ENCODE assay signal across 8 cellular contexts in the genomic region with DNA sequence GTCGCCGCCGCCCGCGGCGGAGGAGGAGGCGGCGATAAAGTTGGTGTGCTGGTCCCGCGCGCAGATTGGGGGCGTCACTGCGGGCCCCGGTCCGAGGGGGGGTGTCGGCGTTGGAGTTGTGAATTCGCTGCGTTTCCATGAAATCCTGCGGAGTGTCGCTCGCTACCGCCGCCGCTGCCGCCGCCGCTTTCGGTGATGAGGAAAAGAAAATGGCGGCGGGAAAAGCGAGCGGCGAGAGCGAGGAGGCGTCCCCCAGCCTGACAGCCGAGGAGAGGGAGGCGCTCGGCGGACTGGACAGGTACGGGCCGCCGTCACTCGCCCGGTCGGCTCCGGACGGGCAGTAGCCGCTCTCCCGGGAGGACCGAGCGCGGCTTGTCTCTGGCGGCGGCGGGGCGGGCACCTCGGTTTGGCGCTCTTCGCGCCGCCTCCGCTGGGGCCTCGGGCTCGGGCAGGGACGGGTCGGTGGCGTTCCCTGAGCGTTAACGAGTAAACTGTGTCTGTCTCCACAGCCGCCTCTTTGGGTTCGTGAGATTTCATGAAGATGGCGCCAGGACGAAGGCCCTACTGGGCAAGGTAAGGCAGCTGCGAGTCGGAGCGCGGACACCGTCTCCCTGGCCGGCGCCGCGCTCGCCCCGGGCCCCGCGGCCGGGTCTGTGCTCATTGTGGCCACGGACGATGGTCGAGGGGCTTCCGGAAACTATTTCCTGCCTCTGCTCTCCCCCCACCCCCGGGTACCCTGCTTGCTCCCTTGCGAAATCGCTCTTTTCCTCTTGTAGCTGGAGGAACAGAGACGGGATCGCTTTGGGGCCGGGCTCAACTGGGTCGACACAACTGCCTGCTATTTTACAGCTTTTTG. TPM values are rescaled to one million over a fixed set of nuclear protein-coding genes. Genes with fewer than 3 reads are reported as not detected.
DNase-seq lines count a peak whose midpoint lies in the region; ATAC-seq, FAIRE-seq and TF ChIP-seq lines count a peak whose summit lies in the region.

No MANE protein-coding gene starts in this region.

- WGBS in smooth muscle cell (ENCODE audit: low lambda C conversion rate): 41% methylated on average over 78 of the region's 99 CpGs

- TF ChIP-seq CTCF in 22Rv1 (IDR thresholded peaks at IDR 0.05): 0 out of 2 replicates have a peak, but pooled peaks have one; percentile 10
- TF ChIP-seq CTCF in VCaP (conservative IDR thresholded peaks at IDR 0.05): no peak; the same call in 1 of the 2 replicates
- TF ChIP-seq CTCF in MCF 10A (IDR thresholded peaks at IDR 0.05; ENCODE audit: unreplicated experiment): no peak
- TF ChIP-seq CTCF in smooth muscle cell (IDR thresholded peaks at IDR 0.05; ENCODE audit: borderline replicate concordance, insufficient read depth, poor library complexity, severe bottlenecking): no peak

- no peaks in the 10 kb centered on the region for H3K36me3 ChIP-seq in smooth muscle cell (ENCODE audit: low read depth)

- ATAC-seq in GM19397 (IDR thresholded peaks at IDR 0.05; ENCODE audit: unreplicated experiment): no peak

- peak overlapping the region; percentile 90 for H3K4me2 ChIP-seq in smooth muscle cell

- CTCF ChIA-PET in MCF 10A (lab: Yijun Ruan, JAX): interaction anchor here (0.5 to 1.5 kb wide), 5 partner anchors 26 to 930 kb away, joined by 3 to 4 read pairs (median 3); no protein-coding TSS in a partner anchor

- peak; percentile 46 for FAIRE-seq in GM18507 (lab: Jason Lieb, UNC)

- H3K9me3 ChIP-seq in smooth muscle cell (replicated peaks; ENCODE audit: low read depth): no peaks in the 10 kb centered on the region

- H3K4me1 Mint-ChIP-seq in MCF 10A (ENCODE audit: insufficient read depth, unreplicated experiment): peaks cover 6% of the 10 kb centered on the region

- H3K9ac ChIP-seq in smooth muscle cell (ENCODE audit: low read depth): peak overlapping the region; percentile 97

- H3K27ac ChIP-seq in 22Rv1 (peak overlapping the region; percentile 88), VCaP (peak overlapping the region; percentile 94), smooth muscle cell (ENCODE audit: low read depth) (peak overlapping the region; percentile 96)

- H3K9me3 Mint-ChIP-seq in MCF 10A (ENCODE audit: unreplicated experiment): no peaks in the 10 kb centered on the region

- no peaks in the 10 kb centered on the region for H3F3A ChIP-seq in smooth muscle cell (ENCODE audit: low read depth)

- peaks cover 8% of the 10 kb centered on the region for H3K4me1 ChIP-seq in smooth muscle cell (ENCODE audit: low read depth)

- intact Hi-C loops in MCF 10A (cut with micrococcal nuclease): loop anchor here (1.0 to 10.0 kb wide), 5 partner anchors 196 to 919 kb away; a partner anchor contains a TSS

- peaks cover 53% of the 10 kb centered on the region for H3K79me2 ChIP-seq in smooth muscle cell (ENCODE audit: low read depth)

- no TSS peak for BruUV-seq in MCF 10A (replicated peaks; lab: Mats Ljungman, UMichigan)

- peak overlapping the region; percentile 92 for H3K27ac Mint-ChIP-seq in MCF 10A (ENCODE audit: low read depth, unreplicated experiment)

- no peaks in the 10 kb centered on the region for H3K27me3 Mint-ChIP-seq in MCF 10A (ENCODE audit: insufficient read depth, unreplicated experiment)

- H3K4me3 Mint-ChIP-seq in MCF 10A (ENCODE audit: unreplicated experiment): peak overlapping the region; percentile 91

- POLR2A ChIA-PET in MCF 10A (lab: Yijun Ruan, JAX): interaction anchor here (0.5 to 5.8 kb wide), 21 partner anchors 8 to 458 kb away, joined by 3 to 56 read pairs (median 4); a partner anchor contains a TSS

- DNase-seq in GM18507 (ENCODE audit: extremely low spot score, insufficient read length, low read depth): no peak
- DNase-seq in LoVo (ENCODE audit: low spot score): peak; percentile 19
- DNase-seq in MCF 10A (ENCODE audit: unreplicated experiment): peak; percentile 65
- DNase-seq in iPS-NIHi11 (ENCODE audit: low spot score): peak; percentile 14
- no peak for DNase-seq in smooth muscle cell (lab: John Stamatoyannopoulos, UW; ENCODE audit: unreplicated experiment)

- no peaks in the 10 kb centered on the region for H3K27me3 ChIP-seq in smooth muscle cell (ENCODE audit: low read depth)

- H4K20me1 ChIP-seq in smooth muscle cell (ENCODE audit: low read depth): peaks cover 40% of the 10 kb centered on the region

- H3K4me3 ChIP-seq in smooth muscle cell: peak overlapping the region; percentile 89

- peak overlapping the region; percentile 75 for H2AFZ ChIP-seq in smooth muscle cell (ENCODE audit: low read depth)

- H3K36me3 Mint-ChIP-seq in MCF 10A (ENCODE audit: insufficient read depth, unreplicated experiment): peaks cover 4% of the 10 kb centered on the region

RNA-seq across cellular contexts. Expression of a gene that starts 0.7 kb away (rescaled TPM):
- total RNA-seq in MCF 10A (2022): 30.8 and 31.8 TPM in 2 replicates
- 28.1 and 38.7 TPM in 2 replicates for total RNA-seq in smooth muscle cell
- 9.6 and 11.8 TPM in 2 replicates for polyA plus RNA-seq in smooth muscle cell

RNA-seq across cellular contexts. Expression of a gene that starts 29.8 kb away (rescaled TPM):
- not detected in 2 replicates for total RNA-seq in MCF 10A (2022)
- total RNA-seq in smooth muscle cell: not detected in 2 replicates
- polyA plus RNA-seq in smooth muscle cell: not detected in 2 replicates

Comparison
In these comparisons a context has a peak if more than half of its experiments do, and no peak if none do; other contexts are left out.
1. DNase-seq: peak in LoVo (single experiment), MCF 10A (single experiment) and iPS-NIHi11 (single experiment); none in GM18507 (single experiment) and smooth muscle cell (single experiment).
2. Peak in every context shown above with its lines, with median percentiles within 50 percentile points of each other: H3K27ac ChIP-seq.